ENCODE assay signal across 8 cellular contexts in genomic region chr16:16861546-16861945, GRCh38.
DNase-seq lines count a peak whose midpoint lies in the region; ATAC-seq and TF ChIP-seq lines count a peak whose summit lies in the region.

No MANE protein-coding gene starts in this region.

- H3K27ac ChIP-seq in osteoblast (ENCODE audit: low read depth, low read length) (no peak overlapping the region), upper lobe of right lung (no peak overlapping the region)

- no peak overlapping the region for H3K9ac ChIP-seq in NT2/D1 (ENCODE audit: insufficient read length, low read depth)

- H3K4me2 ChIP-seq in osteoblast (ENCODE audit: insufficient read depth, low read length): no peak overlapping the region

- no peak overlapping the region for H2AFZ ChIP-seq in osteoblast (ENCODE audit: low read length)

- peak; percentile 78 for TF ChIP-seq CTCF in osteoblast (IDR thresholded peaks at IDR 0.05; ENCODE audit: extremely low read depth, low read depth, low read length)
- peak; percentile 73 for TF ChIP-seq CTCF in upper lobe of right lung (IDR thresholded peaks at IDR 0.05)

- intact Hi-C loops in upper lobe of right lung (cut with DNase I): no loop called here

- H3K4me1 ChIP-seq in NT2/D1 (ENCODE audit: insufficient read depth, insufficient read length): no peaks in the 10 kb centered on the region
- H3K4me1 ChIP-seq in osteoblast (ENCODE audit: insufficient read depth, low read length): no peaks in the 10 kb centered on the region
- no peaks in the 10 kb centered on the region for H3K4me1 ChIP-seq in upper lobe of right lung

- H3K27me3 ChIP-seq in NT2/D1 (ENCODE audit: insufficient read depth, insufficient read length) (no peaks in the 10 kb centered on the region), osteoblast (ENCODE audit: insufficient read depth, low read length) (no peaks in the 10 kb centered on the region), upper lobe of right lung (peaks cover 8% of the 10 kb centered on the region)

- H3K79me2 ChIP-seq in osteoblast (ENCODE audit: insufficient read depth, low read length): no peaks in the 10 kb centered on the region

- H3K36me3 ChIP-seq in NT2/D1 (ENCODE audit: insufficient read depth, insufficient read length, low read length) (no peaks in the 10 kb centered on the region), osteoblast (ENCODE audit: insufficient read depth, low read length) (no peaks in the 10 kb centered on the region), upper lobe of right lung (no peaks in the 10 kb centered on the region)

- DNase-seq in Ammon's horn (ENCODE audit: low spot score): peak; percentile 76
- peak; percentile 42 for DNase-seq in GM19238 (ENCODE audit: insufficient read length, low spot score)
- DNase-seq in NT2/D1 (ENCODE audit: low read depth, low spot score): peak; percentile 57
- DNase-seq in activated T-cell treated with anti-CD3 and anti-CD28 coated beads for 24 hours (ENCODE audit: low read depth): peak; percentile 34
- DNase-seq in fibroblast of peridontal ligament (ENCODE audit: extremely low read depth): peak; percentile 52
- DNase-seq in osteoblast (ENCODE audit: insufficient read length, low spot score, missing footprints): peak; percentile 81
- no peak for DNase-seq in upper lobe of right lung

- no peaks in the 10 kb centered on the region for H4K20me1 ChIP-seq in osteoblast (ENCODE audit: insufficient read depth, low read length)

- no peaks in the 10 kb centered on the region for H3K9me3 ChIP-seq in NT2/D1 (ENCODE audit: insufficient read depth, low read length)
- H3K9me3 ChIP-seq in osteoblast (ENCODE audit: low read depth, low read length): no peaks in the 10 kb centered on the region
- no peaks in the 10 kb centered on the region for H3K9me3 ChIP-seq in upper lobe of right lung

- H3K4me3 ChIP-seq in NT2/D1 (ENCODE audit: insufficient read length, low read depth): no peak overlapping the region
- H3K4me3 ChIP-seq in osteoblast (ENCODE audit: insufficient read depth, low read length): no peak overlapping the region
- no peak overlapping the region for H3K4me3 ChIP-seq in upper lobe of right lung

- ATAC-seq in upper lobe of right lung (peak; percentile 63), GM18861 (IDR thresholded peaks at IDR 0.05; ENCODE audit: unreplicated experiment) (no peak)
